2 cellular contexts compared by ENCODE assay signal in genomic region chr1:3711780-3712451, GRCh38.
TF ChIP-seq lines count a peak whose summit lies in the region.

No MANE protein-coding gene starts in this region.

TF ChIP-seq in HEK293, 187 proteins besides CTCF, POLR2A, EP300 and RAD21 (continues in another document):
- TF ChIP-seq AEBP2 (tag by site-specific recombination; IDR thresholded peaks at IDR 0.05; ENCODE audit: borderline replicate concordance), result no peak
- TF ChIP-seq ZBTB7A (tag by site-specific recombination; IDR thresholded peaks at IDR 0.05; ENCODE audit: low read depth), result no peak
- no peak for TF ChIP-seq ZSCAN23 (tag by site-specific recombination; IDR thresholded peaks at IDR 0.05)
- no peak for TF ChIP-seq ZNF510 (tag by site-specific recombination; IDR thresholded peaks at IDR 0.05; ENCODE audit: insufficient replicate concordance)
- peak; percentile 59; the same call in 1 of the 2 replicates for TF ChIP-seq FEZF1 (tag by site-specific recombination; IDR thresholded peaks at IDR 0.05)
- peak; percentile 73; the same call in 1 of the 2 replicates for TF ChIP-seq ZNF561 (tag by site-specific recombination; IDR thresholded peaks at IDR 0.05; ENCODE audit: borderline replicate concordance)
- TF ChIP-seq ZBTB49 (tag by site-specific recombination; IDR thresholded peaks at IDR 0.05; ENCODE audit: low read depth), result no peak
- TF ChIP-seq OSR2 (tag by site-specific recombination; IDR thresholded peaks at IDR 0.05), result peak; percentile 92
- TF ChIP-seq ZSCAN30 (tag by site-specific recombination; IDR thresholded peaks at IDR 0.05), result 0 out of 2 replicates have a peak, but pooled peaks have one; percentile 3
- peak; percentile 89 for TF ChIP-seq ZSCAN4 (tag by site-specific recombination; IDR thresholded peaks at IDR 0.05)
- peak; percentile 53; the same call in 1 of the 2 replicates for TF ChIP-seq ZNF24 (tag by site-specific recombination; IDR thresholded peaks at IDR 0.05)
- no peak for TF ChIP-seq KLF7 (tag by site-specific recombination; IDR thresholded peaks at IDR 0.05; ENCODE audit: borderline replicate concordance)
- TF ChIP-seq GLIS1 (tag by site-specific recombination; IDR thresholded peaks at IDR 0.05), result peak; percentile 26; the same call in 1 of the 2 replicates
- TF ChIP-seq TSHZ1 (tag by site-specific recombination; IDR thresholded peaks at IDR 0.05; ENCODE audit: borderline replicate concordance), result peak; percentile 82; the same call in 1 of the 2 replicates
- TF ChIP-seq ZNF423 (tag by site-specific recombination; IDR thresholded peaks at IDR 0.05), result 0 out of 2 replicates have a peak, but pooled peaks have one; percentile 9
- peak; percentile 96 for TF ChIP-seq ZBTB44 (tag by site-specific recombination; IDR thresholded peaks at IDR 0.05)
- no peak for TF ChIP-seq ZNF311 (tag by site-specific recombination; IDR thresholded peaks at IDR 0.05; ENCODE audit: borderline replicate concordance)

TF ChIP-seq in SK-N-SH, 30 proteins besides CTCF, POLR2A, EP300 and RAD21:
- TF ChIP-seq POLR2AphosphoS5 (IDR thresholded peaks at IDR 0.05; ENCODE audit: low read depth, low read length), result no peak
- peak; percentile 41; the same call in 1 of the 2 replicates for TF ChIP-seq GATA2 (CRISPR knock-in tag; IDR thresholded peaks at IDR 0.05)
- no peak for TF ChIP-seq EZH2phosphoT487 (IDR thresholded peaks at IDR 0.05; ENCODE audit: borderline replicate concordance, low read depth)
- no peak for TF ChIP-seq MAX (IDR thresholded peaks at IDR 0.05; ENCODE audit: low read depth)
- TF ChIP-seq REST (IDR thresholded peaks at IDR 0.05; ENCODE audit: low read depth, low read length), result no peak
- peak; percentile 37 for TF ChIP-seq CHD2 (IDR thresholded peaks at IDR 0.05; ENCODE audit: low read length, partially characterized antibody)
